8 cellular contexts compared by ENCODE assay signal in genomic region chrX:56728321-56728720, GRCh38. TPM values are rescaled to one million over a fixed set of nuclear protein-coding genes. Genes with fewer than 3 reads are reported as not detected.
A peak's percentile ranks its signal among the peaks of the same experiment; 100 is the strongest.
DNase-seq lines count a peak whose midpoint lies in the region; TF ChIP-seq lines count a peak whose summit lies in the region.

No MANE protein-coding gene starts in this region.

- TF ChIP-seq CTCF in progenitor cell of endocrine pancreas (IDR thresholded peaks at IDR 0.05; ENCODE audit: unreplicated experiment) = no peak

- peak overlapping the region; percentile 59 for H3K4me3 Mint-ChIP-seq in progenitor cell of endocrine pancreas (ENCODE audit: low read depth)

- H3K36me3 Mint-ChIP-seq in progenitor cell of endocrine pancreas (ENCODE audit: insufficient read depth) = no peaks in the 10 kb centered on the region

- DNase-seq in NCI-H146 treated with DMSO at 0.1 percent for 48 hours (lab: John Stamatoyannopoulos, UW; ENCODE audit: unreplicated experiment) = peak; percentile 15
- no peak for DNase-seq in NCI-H146 (lab: John Stamatoyannopoulos, UW)
- peak; percentile 20 for DNase-seq in NAMALWA (ENCODE audit: low spot score)
- peak in 2 of 61 donors; percentile 0 to 10 for DNase-seq in caudate nucleus (lab: John Stamatoyannopoulos, UW)
- DNase-seq in progenitor cell of endocrine pancreas (ENCODE audit: low spot score, unreplicated experiment) = no peak
- DNase-seq in stimulated activated naive CD4-positive, alpha-beta T cell treated with Interleukin-2 at 50 U/mL for 16 hours (lab: John Stamatoyannopoulos, UW) = no peak
- no peak for DNase-seq in DMS114 treated with DMSO at 0.1 percent for 48 hours (lab: John Stamatoyannopoulos, UW; ENCODE audit: unreplicated experiment)
- DNase-seq in AG08395 (ENCODE audit: low spot score) = no peak

- H3K4me1 Mint-ChIP-seq in progenitor cell of endocrine pancreas (ENCODE audit: low read depth) = peaks cover 11% of the 10 kb centered on the region

- no peak overlapping the region for H3K27ac Mint-ChIP-seq in progenitor cell of endocrine pancreas

- H3K27ac ChIP-seq in caudate nucleus (ENCODE audit: low read depth, low read length) = peak overlapping the region; percentile 44

- peaks cover 19% of the 10 kb centered on the region for H3K9me3 Mint-ChIP-seq in progenitor cell of endocrine pancreas (ENCODE audit: low read depth)

- no peaks in the 10 kb centered on the region for H3K27me3 Mint-ChIP-seq in progenitor cell of endocrine pancreas

RNA-seq across cellular contexts. Expression of gene NBDY, which starts 0.7 kb away (rescaled TPM):
- 48.6 and 49.3 TPM in 2 replicates for total RNA-seq in progenitor cell of endocrine pancreas

Comparison
In these comparisons a context has a peak if more than half of its experiments do, and no peak if none do; other contexts are left out.
1. DNase-seq: peak in NCI-H146 treated with DMSO at 0.1 percent for 48 hours (single experiment) and NAMALWA (single experiment); none in NCI-H146 (single experiment), progenitor cell of endocrine pancreas (single experiment), stimulated activated naive CD4-positive, alpha-beta T cell treated with Interleukin-2 at 50 U/mL for 16 hours (single experiment), DMS114 treated with DMSO at 0.1 percent for 48 hours (single experiment) and AG08395 (single experiment).